Comparison of ENCODE assay signal across 10 cellular contexts in the genomic region with DNA sequence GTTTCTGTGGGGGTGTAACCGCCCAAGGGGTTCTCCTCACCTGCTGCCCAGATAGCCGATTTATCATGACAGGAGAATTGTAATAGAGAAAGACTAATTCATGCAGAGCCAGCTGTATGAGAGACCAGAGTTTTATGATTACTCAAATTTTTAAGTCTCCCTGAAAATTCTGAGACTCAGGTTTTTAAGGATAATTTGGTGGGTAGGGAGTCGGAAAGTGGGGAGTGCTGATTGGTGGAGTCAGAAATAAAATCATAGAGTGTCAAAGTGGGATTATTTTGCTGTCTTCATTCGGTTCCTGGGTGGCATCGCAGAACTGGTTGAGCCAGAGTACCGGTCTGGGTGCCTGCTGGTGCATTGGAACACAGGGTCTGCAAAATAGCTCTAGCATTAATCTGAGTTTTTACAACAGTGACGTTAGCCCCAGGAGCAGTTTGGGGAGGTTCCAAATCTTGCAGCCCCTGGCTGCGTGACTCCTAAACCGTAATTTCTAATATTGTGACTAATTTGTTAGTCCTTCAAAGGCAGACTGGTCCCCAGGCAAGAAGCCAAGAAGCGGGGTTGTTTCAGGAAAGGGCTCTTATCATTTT. TPM values are rescaled to one million over a fixed set of nuclear protein-coding genes. Genes with fewer than 3 reads are reported as not detected.
DNase-seq lines count a peak whose midpoint lies in the region; TF ChIP-seq lines count a peak whose summit lies in the region.
"Had no signal": no experiment of that assay in that cellular context is flagged by ENCODE, and none has a peak within 500 bp of the region (broad histone marks: within the 10 kb centered on the region; RNA-seq: fewer than 3 reads in every experiment).

No MANE protein-coding gene starts in this region.

- no peak overlapping the region for H3K18ac ChIP-seq in mesenchymal stem cell (ENCODE audit: low read depth in 1 of 2, low read length in 2 of 2)

- H2BK120ac ChIP-seq in mesenchymal stem cell (ENCODE audit: low read depth, low read length): no peak overlapping the region

- no peak overlapping the region for H3K4me2 ChIP-seq in mesenchymal stem cell (ENCODE audit: low read length, poor library complexity, severe bottlenecking)

- peak overlapping the region; percentile 53 for H4K8ac ChIP-seq in mesenchymal stem cell (ENCODE audit: low read length)

- H3K36me3 Mint-ChIP-seq in HFFc6 (ENCODE audit: low read depth): no peaks in the 10 kb centered on the region

- H2BK5ac ChIP-seq in mesenchymal stem cell (ENCODE audit: low read depth, low read length, poor library complexity, severe bottlenecking): no peak overlapping the region

- TF ChIP-seq CTCF in HFFc6 (IDR thresholded peaks at IDR 0.05): no peak
- TF ChIP-seq CTCF in astrocyte of the spinal cord (IDR thresholded peaks at IDR 0.05; ENCODE audit: low read depth, low read length): no peak
- no peak for TF ChIP-seq CTCF in GM13976 (IDR thresholded peaks at IDR 0.05; ENCODE audit: borderline replicate concordance, control extremely low read depth, extremely low read depth, insufficient read depth, missing control alignments)
- no peak for TF ChIP-seq CTCF in GM13977 (IDR thresholded peaks at IDR 0.05; ENCODE audit: extremely low read depth, insufficient read depth, missing control alignments)

- in situ Hi-C loops in astrocyte of the spinal cord (cut with HindIII; ENCODE audit: low sequenced_read_pairs): no loop called here
- in situ Hi-C loops in GM13976 (cut with MboI; ENCODE audit: low sequenced_read_pairs, unreplicated experiment): no loop called here
- in situ Hi-C loops in GM13977 (cut with MboI; ENCODE audit: low pct_unique_long_range_greater_than_20kb, low sequenced_read_pairs, unreplicated experiment): no loop called here

- H3K14ac ChIP-seq in mesenchymal stem cell (ENCODE audit: low read length in 2 of 2): no peak overlapping the region

- H3K27me3 Mint-ChIP-seq in HFFc6 (ENCODE audit: insufficient read depth): no peaks in the 10 kb centered on the region; the same call in 1 of the 2 replicates
- H3K27me3 Mint-ChIP-seq: progenitor cell of endocrine pancreas had no signal

- WGBS in mesenchymal stem cell: 79% methylated on average over 10 of the region's 10 CpGs

- peak overlapping the region; percentile 2 for H4K91ac ChIP-seq in mesenchymal stem cell (ENCODE audit: low read length)

- H3K9ac ChIP-seq in mesenchymal stem cell (ENCODE audit: low read length): peak overlapping the region; percentile 46

- peaks cover 0 to 2% of the 10 kb centered on the region in 2 experiments for H3K36me3 ChIP-seq in mesenchymal stem cell (ENCODE audit: control insufficient read depth in 1 of 2, insufficient read depth in 2 of 2, low read depth in 1 of 2, low read length in 2 of 2)

- H2AK5ac ChIP-seq in mesenchymal stem cell (ENCODE audit: low read length, severe bottlenecking): no peak overlapping the region

- no peak overlapping the region for H3K23ac ChIP-seq in mesenchymal stem cell (ENCODE audit: low read length in 2 of 2)

- no peak overlapping the region for H3K27ac ChIP-seq in mesenchymal stem cell (ENCODE audit: low read length, poor library complexity, severe bottlenecking)

- H3K4me1 Mint-ChIP-seq in HFFc6 (ENCODE audit: low read depth): no peaks in the 10 kb centered on the region

- H2BK12ac ChIP-seq in mesenchymal stem cell (ENCODE audit: low read length in 2 of 2): no peak overlapping the region

- no peak overlapping the region for H2AFZ ChIP-seq in mesenchymal stem cell (ENCODE audit: low read depth, low read length)

- H3K27ac Mint-ChIP-seq in HFFc6: no peak overlapping the region
- H3K27ac Mint-ChIP-seq: activated T-cell treated with anti-CD3 and anti-CD28 coated beads, Interleukin-2, amount 50 U/mL, for 72 hours; progenitor cell of endocrine pancreas had no signal

- no peak overlapping the region for H3K4me3 Mint-ChIP-seq in HFFc6
- H3K4me3 Mint-ChIP-seq: activated T-cell treated with anti-CD3 and anti-CD28 coated beads, Interleukin-2, amount 50 U/mL, for 72 hours had no signal

- no peak overlapping the region for H2BK15ac ChIP-seq in mesenchymal stem cell (ENCODE audit: low read depth, poor library complexity, severe bottlenecking)

- peaks cover 32% of the 10 kb centered on the region for H3K4me1 ChIP-seq in mesenchymal stem cell (ENCODE audit: control insufficient read depth, insufficient read depth, low read depth, low read length)

- no peaks in the 10 kb centered on the region for H3K9me3 ChIP-seq in mesenchymal stem cell (ENCODE audit: control insufficient read depth, low read length)

- peak; percentile 83 for DNase-seq in AG08396 (ENCODE audit: low spot score)
- peak; percentile 99 for DNase-seq in HFFc6
- peak; percentile 85 for DNase-seq in astrocyte of the spinal cord (ENCODE audit: low read depth, low spot score)
- DNase-seq in mesenchymal stem cell: peak; percentile 82
- DNase-seq in Ammon's horn (ENCODE audit: low spot score): no peak
- DNase-seq in SHP77 (lab: John Stamatoyannopoulos, UW): no peak
- no peak for DNase-seq in GM13976 (ENCODE audit: low spot score)
- no peak for DNase-seq in GM13977 (ENCODE audit: low spot score)
- DNase-seq: activated T-cell treated with anti-CD3 and anti-CD28 coated beads, Interleukin-2, amount 50 U/mL, for 72 hours had no signal

- no peaks in the 10 kb centered on the region for H3K79me1 ChIP-seq in mesenchymal stem cell (replicated peaks; ENCODE audit: low read length, poor library complexity, severe bottlenecking)

- H3K9me3 Mint-ChIP-seq in HFFc6: no peaks in the 10 kb centered on the region
- H3K9me3 Mint-ChIP-seq: activated T-cell treated with anti-CD3 and anti-CD28 coated beads, Interleukin-2, amount 50 U/mL, for 72 hours had no signal

- H3K4me3 ChIP-seq in astrocyte of the spinal cord (ENCODE audit: low read depth, low read length) (no peak overlapping the region), mesenchymal stem cell (ENCODE audit: insufficient read depth in 1 of 2, low read depth in 1 of 2, low read length in 2 of 2) (no peak overlapping the region)

- H3K4ac ChIP-seq in mesenchymal stem cell (ENCODE audit: low read depth in 1 of 2, low read length in 2 of 2): no peak overlapping the region

- peaks cover 0 to 54% of the 10 kb centered on the region in 2 experiments for H3K27me3 ChIP-seq in mesenchymal stem cell (ENCODE audit: control insufficient read depth in 1 of 2, insufficient read depth in 1 of 2, low read length in 2 of 2)

RNA-seq across cellular contexts. Expression of a gene that starts 32.5 kb away (rescaled TPM):
- total RNA-seq in HFFc6 (2021; fragmentation: NEBNext Ultra II Directional; extraction: Animal tissue kit (Norgen Biotek cat#: 25700)): not detected
- polyA plus RNA-seq in mesenchymal stem cell (2013, experiment 1 of 2): not detected
- 0.03 TPM for polyA plus RNA-seq in mesenchymal stem cell (2013, experiment 2 of 2)
- total RNA-seq: activated T-cell treated with anti-CD3 and anti-CD28 coated beads, Interleukin-2, amount 50 U/mL, for 72 hours had no signal

RNA-seq across cellular contexts. Expression of a gene that starts 55.0 kb away (rescaled TPM):
- total RNA-seq in HFFc6 (2021; fragmentation: NEBNext Ultra II Directional; extraction: Animal tissue kit (Norgen Biotek cat#: 25700)): 1 to 10 TPM in 4 of 6 experiments, under 1 TPM in 2; 0.31 to 3.7 (median 2.9) TPM
- 0.35 TPM for polyA plus RNA-seq in mesenchymal stem cell (2013, experiment 1 of 2)
- 0.82 TPM for polyA plus RNA-seq in mesenchymal stem cell (2013, experiment 2 of 2)

RNA-seq across cellular contexts. Expression of a gene that starts 58.2 kb away (rescaled TPM):
- total RNA-seq in HFFc6 (2021; fragmentation: NEBNext Ultra II Directional; extraction: Animal tissue kit (Norgen Biotek cat#: 25700)): under 1 TPM in 3 of 6 experiments, not detected in 3; 0.14 to 0.34 (median 0.25) TPM
- polyA plus RNA-seq in mesenchymal stem cell (2013, experiment 1 of 2): 0.03 TPM
- not detected for polyA plus RNA-seq in mesenchymal stem cell (2013, experiment 2 of 2)
- total RNA-seq: activated T-cell treated with anti-CD3 and anti-CD28 coated beads, Interleukin-2, amount 50 U/mL, for 72 hours had no signal

Comparison
In these comparisons a context has a peak if more than half of its experiments do, and no peak if none do; other contexts are left out.
1. DNase-seq: peak in AG08396 (single experiment), HFFc6 (single experiment), astrocyte of the spinal cord (single experiment) and mesenchymal stem cell (single experiment); none in Ammon's horn (single experiment), SHP77 (0 of 2), GM13976 (single experiment) and GM13977 (single experiment).